Comparison of ENCODE assay signal across 23 cellular contexts in the genomic region with DNA sequence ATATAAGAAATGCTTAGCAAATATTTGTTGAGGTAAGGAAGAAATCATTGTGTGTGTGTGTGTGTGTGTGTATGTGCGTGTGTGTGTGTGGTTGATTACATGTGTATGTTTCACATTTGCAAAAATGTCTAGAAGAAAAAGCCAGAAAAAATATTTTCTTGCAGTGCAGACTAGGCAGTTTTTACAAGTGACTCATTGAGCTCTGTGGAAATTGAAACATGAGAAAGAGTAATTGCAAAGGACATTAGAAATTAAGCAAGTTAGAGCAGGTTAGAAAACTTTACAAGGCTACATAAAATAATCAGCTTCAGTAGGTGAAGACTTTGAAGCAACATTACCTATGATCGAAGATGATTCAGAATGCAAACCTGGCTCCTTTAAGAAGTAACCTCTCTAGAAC.
"Had no signal": no experiment of that assay in that cellular context is flagged by ENCODE, and none has a peak within 500 bp of the region (broad histone marks: within the 10 kb centered on the region; RNA-seq: fewer than 3 reads in every experiment).

No MANE protein-coding gene starts in this region.

- H3K27me3 ChIP-seq: ascending aorta, cardiac muscle cell, gastrocnemius medialis, upper lobe of right lung had no signal

- H3K36me3 ChIP-seq: ascending aorta, cardiac muscle cell, gastrocnemius medialis, upper lobe of right lung had no signal

- H3K4me3 ChIP-seq: ascending aorta, cardiac muscle cell, gastrocnemius medialis, lung, upper lobe of right lung had no signal

- ATAC-seq: activated CD4-positive, CD25-positive, alpha-beta regulatory T cell treated with anti-CD3 and anti-CD28 coated beads, Interleukin-2, amount 50 U/mL, for 24 hours; activated CD8-positive, alpha-beta T cell treated with anti-CD3 and anti-CD28 coated beads, Interleukin-2, amount 10 ng/mL, durations not matched to agents 7 days and 5 days; effector memory CD8-positive, alpha-beta T cell; gastrocnemius medialis; left lobe of liver; upper lobe of right lung had no signal

- DNase-seq: activated CD4-positive, alpha-beta T cell treated with anti-CD3 and anti-CD28 coated beads, Interleukin-2, amount 10 ng/mL, durations not matched to agents 7 days and 5 days; activated CD8-positive, alpha-beta T cell treated with anti-CD3 and anti-CD28 coated beads, Interleukin-2, amount 10 ng/mL, durations not matched to agents 7 days and 5 days; activated effector memory CD4-positive, alpha-beta T cell treated with Interleukin-2 at 50 U/mL for 16 hours; activated naive CD4-positive, alpha-beta T cell treated with anti-CD3 and anti-CD28 coated beads, Interleukin-2, amount 10 ng/mL, durations not matched to agents 7 days and 5 days; activated T-cell treated with anti-CD3 and anti-CD28 coated beads, Interleukin-2, amount 50 U/mL, for 24 hours; dermis blood vessel endothelial cell; effector memory CD8-positive, alpha-beta T cell; gastrocnemius medialis; head of caudate nucleus; kidney; midbrain; nucleus accumbens; posterior cingulate gyrus; retina; stimulated activated CD4-positive, alpha-beta T cell treated with anti-CD3 and anti-CD28 coated beads, Interleukin-1b, Interleukin-23, amount 100 ng/mL, for 48 hours; stimulated activated CD8-positive, alpha-beta memory T cell treated with anti-CD3 and anti-CD28 coated beads, Interleukin-4, amount 100 ng/mL, for 48 hours; stimulated activated naive CD4-positive, alpha-beta T cell; upper lobe of right lung had no signal
